Comparison of ENCODE assay signal across 8 cellular contexts in genomic region chr19:14495678-14496028, GRCh38. TPM values are rescaled to one million over a fixed set of nuclear protein-coding genes. Genes with fewer than 3 reads are reported as not detected.
DNase-seq lines count a peak whose midpoint lies in the region; ATAC-seq, FAIRE-seq and TF ChIP-seq lines count a peak whose summit lies in the region.

No MANE protein-coding gene starts in this region.

- H2AFZ ChIP-seq in astrocyte (ENCODE audit: low read depth, low read length) (no peak overlapping the region), HepG2 (ENCODE audit: low read length) (no peak overlapping the region)

- BruUV-seq in HepG2 (replicated peaks; lab: Mats Ljungman, UMichigan): no TSS peak

- TF ChIP-seq CTCF in astrocyte (IDR thresholded peaks at IDR 0.05; ENCODE audit: insufficient read depth, low read depth, low read length) (no peak), HepG2 (CRISPR knock-in tag; IDR thresholded peaks at IDR 0.05) (no peak), upper lobe of left lung (IDR thresholded peaks at IDR 0.05) (no peak)

- peaks cover 33% of the 10 kb centered on the region for H3K4me1 Mint-ChIP-seq in activated naive CD4-positive, alpha-beta T cell treated with anti-CD3 and anti-CD28 coated beads, Interleukin-2, amount 10 ng/mL, durations not matched to agents 7 days and 5 days
- peaks cover 11% of the 10 kb centered on the region for H3K4me1 Mint-ChIP-seq in astrocyte (ENCODE audit: low read depth, unreplicated experiment)

- no CpG with 5 or more reads among the region's 28 CpGs for WGBS in HepG2 (ENCODE audit: low lambda C conversion rate)
- 0% methylated on average over 2 to 6 of the region's 28 CpGs for WGBS in upper lobe of left lung, 2 donors

- H3K36me3 ChIP-seq in astrocyte (ENCODE audit: insufficient read depth, low read length) (no peaks in the 10 kb centered on the region), HepG2 (replicated peaks in 1 of 2; ENCODE audit: control insufficient read depth in 1 of 2, insufficient read depth in 2 of 2, low read length in 2 of 2) (no peaks in the 10 kb centered on the region), upper lobe of left lung (peaks cover 0 to 14% (median 8%) of the 10 kb centered on the region in 4 donors)

- peaks cover 37% of the 10 kb centered on the region for H3K79me2 ChIP-seq in astrocyte (ENCODE audit: insufficient read depth, low read length)
- H3K79me2 ChIP-seq in HepG2 (ENCODE audit: insufficient read depth, low read length): peaks cover 13% of the 10 kb centered on the region

- H3K4me1 ChIP-seq in astrocyte (ENCODE audit: insufficient read depth, low read length) (peaks cover 16% of the 10 kb centered on the region), HepG2 (ENCODE audit: insufficient read depth, low read length) (peaks cover 37% of the 10 kb centered on the region), upper lobe of left lung (peaks cover 30 to 45% (median 33%) of the 10 kb centered on the region in 4 donors)

- CTCF ChIA-PET in activated naive CD4-positive, alpha-beta T cell treated with anti-CD3 and anti-CD28 coated beads, Interleukin-2, amount 10 ng/mL, durations not matched to agents 7 days and 5 days (lab: Charles Lee): interaction anchor here (0.6 to 4.6 kb wide), 8 partner anchors 8 to 61 kb away, joined by 3 to 19 read pairs (median 4); partner anchors contain the start of gene PTGER1
- CTCF ChIA-PET in HepG2 (lab: Yijun Ruan, JAX; ENCODE audit: low intra/inter-chr PET ratio, low total read pairs): no interaction called here

- H3K27ac ChIP-seq in astrocyte (ENCODE audit: low read depth, low read length) (peak overlapping the region; percentile 26), HepG2 (ENCODE audit: extremely low read length, insufficient read depth, low read length) (peak overlapping the region; percentile 40), upper lobe of left lung (peak overlapping the region; percentile 86 to 89 (median 88))

- in situ Hi-C loops in HepG2 (cut with HindIII; ENCODE audit: extremely low pct_ligation_motif_present, low pct_unique_long_range_greater_than_20kb): no loop called here

- peaks cover 26% of the 10 kb centered on the region for H3K27me3 Mint-ChIP-seq in activated naive CD4-positive, alpha-beta T cell treated with anti-CD3 and anti-CD28 coated beads, Interleukin-2, amount 10 ng/mL, durations not matched to agents 7 days and 5 days
- no peaks in the 10 kb centered on the region for H3K27me3 Mint-ChIP-seq in astrocyte (ENCODE audit: low read depth, unreplicated experiment)

- FAIRE-seq in astrocyte (lab: Jason Lieb, UNC) (no peak), HepG2 (lab: Jason Lieb, UNC) (no peak)

- H3K27me3 ChIP-seq in astrocyte (ENCODE audit: insufficient read depth, low read length): no peaks in the 10 kb centered on the region
- H3K27me3 ChIP-seq in HepG2 (ENCODE audit: control insufficient read depth in 1 of 2, insufficient read depth in 2 of 2, low read length in 2 of 2): no peaks in the 10 kb centered on the region
- H3K27me3 ChIP-seq in upper lobe of left lung: no peaks in the 10 kb centered on the region

- H3K27ac Mint-ChIP-seq in activated naive CD4-positive, alpha-beta T cell treated with anti-CD3 and anti-CD28 coated beads, Interleukin-2, amount 10 ng/mL, durations not matched to agents 7 days and 5 days: peak overlapping the region; percentile 84
- H3K27ac Mint-ChIP-seq in astrocyte (ENCODE audit: unreplicated experiment): no peak overlapping the region

- TF ChIP-seq RAD21 in HepG2 (CRISPR knock-in tag; IDR thresholded peaks at IDR 0.05): no peak

- POLR2A ChIA-PET in HepG2 (lab: Yijun Ruan, JAX): interaction anchor here (0.9 to 8.5 kb wide), 5 partner anchors 17 to 76 kb away, joined by 3 to 123 read pairs (median 6); partner anchors contain the start of gene DNAJB1

- ATAC-seq in HepG2 (no peak), upper lobe of left lung (ENCODE audit: low FRiP score in 2 of 2) (peak in 1 of 2 donors; percentile 0)

- TF ChIP-seq EP300 in HepG2 (IDR thresholded peaks at IDR 0.05; ENCODE audit: low read depth in 2 of 2, low read length in 2 of 2) (no peak), HepG2 (CRISPR knock-in tag; IDR thresholded peaks at IDR 0.05; ENCODE audit: borderline replicate concordance) (no peak), upper lobe of left lung (IDR thresholded peaks at IDR 0.05) (no peak)

- peak overlapping the region; percentile 85 for H3K9ac ChIP-seq in astrocyte (ENCODE audit: low read length)
- H3K9ac ChIP-seq in HepG2 (ENCODE audit: insufficient read depth, low read depth, low read length): peak overlapping the region; percentile 70

- intact Hi-C loops in HepG2 (cut with micrococcal nuclease; ENCODE audit: unreplicated experiment): no loop called here

- DNase-seq in activated naive CD4-positive, alpha-beta T cell treated with anti-CD3 and anti-CD28 coated beads, Interleukin-2, amount 10 ng/mL, durations not matched to agents 7 days and 5 days: no peak
- DNase-seq in activated naive CD4-positive, alpha-beta T cell treated with anti-CD3 and anti-CD28 coated beads, Interleukin-2, amount 50 U/mL, for 16 hours: no peak
- DNase-seq in astrocyte (ENCODE audit: low read depth): no peak
- DNase-seq in HepG2 (ENCODE audit: low spot score): no peak
- DNase-seq in upper lobe of left lung: no peak
- DNase-seq in epidermal melanocyte (ENCODE audit: insufficient read length, low spot score): no peak
- no peak for DNase-seq in T1000 (lab: John Stamatoyannopoulos, UW)
- no peak for DNase-seq in CD1c-positive myeloid dendritic cell (ENCODE audit: extremely low spot score)

- H3K9me3 ChIP-seq in astrocyte (ENCODE audit: insufficient read depth, low read depth, low read length): no peaks in the 10 kb centered on the region
- no peaks in the 10 kb centered on the region for H3K9me3 ChIP-seq in HepG2 (ENCODE audit: low read length)
- no peaks in the 10 kb centered on the region for H3K9me3 ChIP-seq in upper lobe of left lung

- H4K20me1 ChIP-seq in astrocyte (ENCODE audit: insufficient read depth, low read length): peaks cover 28% of the 10 kb centered on the region
- H4K20me1 ChIP-seq in HepG2 (ENCODE audit: insufficient read depth, low read length): no peaks in the 10 kb centered on the region

- H3K36me3 Mint-ChIP-seq in activated naive CD4-positive, alpha-beta T cell treated with anti-CD3 and anti-CD28 coated beads, Interleukin-2, amount 10 ng/mL, durations not matched to agents 7 days and 5 days: peaks cover 9% of the 10 kb centered on the region
- peaks cover 9% of the 10 kb centered on the region for H3K36me3 Mint-ChIP-seq in astrocyte (ENCODE audit: low read depth, unreplicated experiment)

- H3K4me2 ChIP-seq in astrocyte (ENCODE audit: low read length) (peak overlapping the region; percentile 99), HepG2 (ENCODE audit: low read depth, low read length) (peak overlapping the region; percentile 97)

- no peak for TF ChIP-seq POLR2A in HepG2 (IDR thresholded peaks at IDR 0.05; ENCODE audit: insufficient read depth in 1 of 2, low read depth in 2 of 2, low read length in 2 of 2)
- TF ChIP-seq POLR2A in upper lobe of left lung (IDR thresholded peaks at IDR 0.05): no peak

- H3K4me3 ChIP-seq in astrocyte (ENCODE audit: insufficient read depth, low read depth, low read length) (peak overlapping the region; percentile 85), HepG2 (replicated peaks in 1 of 3; ENCODE audit: insufficient read depth in 1 of 3, low read depth in 2 of 3, low read length in 3 of 3) (peak overlapping the region; percentile 84 to 88 (median 87)), upper lobe of left lung (peak overlapping the region; percentile 86 to 98 (median 94))

- H3K9me3 Mint-ChIP-seq in activated naive CD4-positive, alpha-beta T cell treated with anti-CD3 and anti-CD28 coated beads, Interleukin-2, amount 10 ng/mL, durations not matched to agents 7 days and 5 days: no peaks in the 10 kb centered on the region
- no peaks in the 10 kb centered on the region for H3K9me3 Mint-ChIP-seq in astrocyte (ENCODE audit: unreplicated experiment)

- peak overlapping the region; percentile 85 for H3K4me3 Mint-ChIP-seq in activated naive CD4-positive, alpha-beta T cell treated with anti-CD3 and anti-CD28 coated beads, Interleukin-2, amount 10 ng/mL, durations not matched to agents 7 days and 5 days
- peak overlapping the region; percentile 92 for H3K4me3 Mint-ChIP-seq in astrocyte (ENCODE audit: unreplicated experiment)

RNA-seq across cellular contexts. Expression of gene GIPC1, which starts 0.3 kb away (rescaled TPM):
- total RNA-seq in astrocyte (145 and 169 TPM in 2 replicates), HepG2 (2016; rRNA removed; fragmentation: Illumina TruSeq; extraction: Trizol) (44.3 and 48.1 TPM in 2 replicates), upper lobe of left lung (100 to 1,000 TPM; 103 to 283 (median 152) TPM)
- 24.7 and 30.5 TPM in 2 replicates for total RNA-seq in HepG2 (2016; cell fraction: cytosol; rRNA removed; fragmentation: Illumina TruSeq; extraction: Trizol; ENCODE audit: low read depth)
- 46.7 and 53.0 TPM in 2 replicates for total RNA-seq in HepG2 (2016; cell fraction: insoluble cytoplasmic fraction; rRNA removed; fragmentation: Illumina TruSeq; extraction: Trizol)
- total RNA-seq in HepG2 (2016; cell fraction: membrane; rRNA removed; fragmentation: Illumina TruSeq; extraction: Trizol): 34.5 and 47.8 TPM in 2 replicates
- total RNA-seq in HepG2 (2016; cell fraction: nucleus; rRNA removed; fragmentation: Illumina TruSeq; extraction: Trizol): 19.0 and 25.5 TPM in 2 replicates
- polyA plus RNA-seq in HepG2 (2011; rRNA removed): 27.1 and 32.8 TPM in 2 replicates
- polyA plus RNA-seq in HepG2 (2011; cell fraction: cytosol; rRNA removed): 26.8 and 37.9 TPM in 2 replicates
- polyA plus RNA-seq in HepG2 (2011; cell fraction: nucleus; rRNA removed): 27.4 and 33.0 TPM in 2 replicates
- 13.4 and 20.7 TPM in 2 replicates for polyA plus RNA-seq in HepG2 (2012)
- polyA plus RNA-seq in HepG2 (2016; cell fraction: cytosol; fragmentation: Illumina TruSeq; extraction: Trizol; ENCODE audit: low read depth): 24.6 and 33.2 TPM in 2 replicates
- polyA plus RNA-seq in HepG2 (2016; cell fraction: insoluble cytoplasmic fraction; fragmentation: Illumina TruSeq; extraction: Trizol; ENCODE audit: low read depth): 49.5 and 56.2 TPM in 2 replicates
- polyA plus RNA-seq in HepG2 (2016; cell fraction: membrane; fragmentation: Illumina TruSeq; extraction: Trizol; ENCODE audit: low read depth): 38.6 and 41.5 TPM in 2 replicates
- polyA plus RNA-seq in HepG2 (2016; cell fraction: nucleus; fragmentation: Illumina TruSeq; extraction: Trizol; ENCODE audit: insufficient read depth, low read depth): 48.3 and 51.4 TPM in 2 replicates
- polyA minus RNA-seq in HepG2 (2011; rRNA and poly(A)+ RNA removed; ENCODE audit: low replicate concordance): 30.0 and 63.8 TPM in 2 replicates
- 17.9 and 20.6 TPM in 2 replicates for polyA minus RNA-seq in HepG2 (2011; cell fraction: cytosol; rRNA and poly(A)+ RNA removed)
- polyA minus RNA-seq in HepG2 (2011; cell fraction: nucleus; rRNA and poly(A)+ RNA removed): 9.7 and 11.3 TPM in 2 replicates

RNA-seq across cellular contexts. Expression of gene PTGER1, which starts 20.5 kb away (rescaled TPM):
- 0.41 and 0.91 TPM in 2 replicates for total RNA-seq in astrocyte
- total RNA-seq in HepG2 (2016; rRNA removed; fragmentation: Illumina TruSeq; extraction: Trizol): not detected in 2 replicates
- 0.18 TPM in 1 of 2 replicates, not detected in the other for total RNA-seq in HepG2 (2016; cell fraction: cytosol; rRNA removed; fragmentation: Illumina TruSeq; extraction: Trizol; ENCODE audit: low read depth)
- total RNA-seq in HepG2 (2016; cell fraction: insoluble cytoplasmic fraction; rRNA removed; fragmentation: Illumina TruSeq; extraction: Trizol): not detected in 2 replicates
- 0.14 and 0.15 TPM in 2 replicates for total RNA-seq in HepG2 (2016; cell fraction: membrane; rRNA removed; fragmentation: Illumina TruSeq; extraction: Trizol)
- not detected in 2 replicates for total RNA-seq in HepG2 (2016; cell fraction: nucleus; rRNA removed; fragmentation: Illumina TruSeq; extraction: Trizol)
- 0.13 and 0.24 TPM in 2 replicates for polyA plus RNA-seq in HepG2 (2011; rRNA removed)
- polyA plus RNA-seq in HepG2 (2011; cell fraction: cytosol; rRNA removed): 0.14 and 0.27 TPM in 2 replicates
- polyA plus RNA-seq in HepG2 (2011; cell fraction: nucleus; rRNA removed): 0.14 and 0.21 TPM in 2 replicates
- polyA plus RNA-seq in HepG2 (2012): not detected in 2 replicates
- 0.09 TPM in 1 of 2 replicates, not detected in the other for polyA plus RNA-seq in HepG2 (2016; cell fraction: cytosol; fragmentation: Illumina TruSeq; extraction: Trizol; ENCODE audit: low read depth)
- not detected in 2 replicates for polyA plus RNA-seq in HepG2 (2016; cell fraction: insoluble cytoplasmic fraction; fragmentation: Illumina TruSeq; extraction: Trizol; ENCODE audit: low read depth)
- not detected in 2 replicates for polyA plus RNA-seq in HepG2 (2016; cell fraction: membrane; fragmentation: Illumina TruSeq; extraction: Trizol; ENCODE audit: low read depth)
- polyA plus RNA-seq in HepG2 (2016; cell fraction: nucleus; fragmentation: Illumina TruSeq; extraction: Trizol; ENCODE audit: insufficient read depth, low read depth): 0.44 TPM in 1 of 2 replicates, not detected in the other
- polyA minus RNA-seq in HepG2 (2011; rRNA and poly(A)+ RNA removed; ENCODE audit: low replicate concordance): 0.24 TPM in 1 of 2 replicates, not detected in the other
- polyA minus RNA-seq in HepG2 (2011; cell fraction: cytosol; rRNA and poly(A)+ RNA removed): not detected in 2 replicates
- not detected in 2 replicates for polyA minus RNA-seq in HepG2 (2011; cell fraction: nucleus; rRNA and poly(A)+ RNA removed)
- 1 to 10 TPM in 2 of 6 donors, under 1 TPM in 1, not detected in 3; 0.59 to 3.9 (median 1.7) TPM for total RNA-seq in upper lobe of left lung

RNA-seq across cellular contexts. Expression of gene DNAJB1, which starts 22.5 kb away (rescaled TPM):
- total RNA-seq in astrocyte (100 and 105 TPM in 2 replicates), HepG2 (2016; rRNA removed; fragmentation: Illumina TruSeq; extraction: Trizol) (87.5 and 101 TPM in 2 replicates), upper lobe of left lung (100 to 1,000 TPM in 3 of 6 donors, 10 to 100 TPM in 3; 33.5 to 137 (median 101) TPM)
- 43.8 and 48.3 TPM in 2 replicates for total RNA-seq in HepG2 (2016; cell fraction: cytosol; rRNA removed; fragmentation: Illumina TruSeq; extraction: Trizol; ENCODE audit: low read depth)
- 87.7 and 97.3 TPM in 2 replicates for total RNA-seq in HepG2 (2016; cell fraction: insoluble cytoplasmic fraction; rRNA removed; fragmentation: Illumina TruSeq; extraction: Trizol)
- 100 and 105 TPM in 2 replicates for total RNA-seq in HepG2 (2016; cell fraction: membrane; rRNA removed; fragmentation: Illumina TruSeq; extraction: Trizol)
- 40.6 and 45.4 TPM in 2 replicates for total RNA-seq in HepG2 (2016; cell fraction: nucleus; rRNA removed; fragmentation: Illumina TruSeq; extraction: Trizol)
- polyA plus RNA-seq in HepG2 (2011; rRNA removed): 97.3 and 108 TPM in 2 replicates
- 90.1 and 116 TPM in 2 replicates for polyA plus RNA-seq in HepG2 (2011; cell fraction: cytosol; rRNA removed)
- 41.8 and 55.7 TPM in 2 replicates for polyA plus RNA-seq in HepG2 (2011; cell fraction: nucleus; rRNA removed)
- polyA plus RNA-seq in HepG2 (2012): 45.3 and 99.6 TPM in 2 replicates
- polyA plus RNA-seq in HepG2 (2016; cell fraction: cytosol; fragmentation: Illumina TruSeq; extraction: Trizol; ENCODE audit: low read depth): 43.8 and 48.0 TPM in 2 replicates
- polyA plus RNA-seq in HepG2 (2016; cell fraction: insoluble cytoplasmic fraction; fragmentation: Illumina TruSeq; extraction: Trizol; ENCODE audit: low read depth): 139 and 144 TPM in 2 replicates
- polyA plus RNA-seq in HepG2 (2016; cell fraction: membrane; fragmentation: Illumina TruSeq; extraction: Trizol; ENCODE audit: low read depth): 72.7 and 75.0 TPM in 2 replicates
- polyA plus RNA-seq in HepG2 (2016; cell fraction: nucleus; fragmentation: Illumina TruSeq; extraction: Trizol; ENCODE audit: insufficient read depth, low read depth): 76.4 and 83.8 TPM in 2 replicates
- 94.0 and 151 TPM in 2 replicates for polyA minus RNA-seq in HepG2 (2011; rRNA and poly(A)+ RNA removed; ENCODE audit: low replicate concordance)
- 34.2 and 35.4 TPM in 2 replicates for polyA minus RNA-seq in HepG2 (2011; cell fraction: cytosol; rRNA and poly(A)+ RNA removed)
- 42.7 and 47.7 TPM in 2 replicates for polyA minus RNA-seq in HepG2 (2011; cell fraction: nucleus; rRNA and poly(A)+ RNA removed)

RNA-seq across cellular contexts. Expression of gene TECR, which starts 33.7 kb away (rescaled TPM):
- total RNA-seq in astrocyte: 106 and 110 TPM in 2 replicates
- 25.9 and 54.9 TPM in 2 replicates for total RNA-seq in HepG2 (2016; rRNA removed; fragmentation: Illumina TruSeq; extraction: Trizol)
- 25.1 and 26.1 TPM in 2 replicates for total RNA-seq in HepG2 (2016; cell fraction: cytosol; rRNA removed; fragmentation: Illumina TruSeq; extraction: Trizol; ENCODE audit: low read depth)
- 24.8 and 55.4 TPM in 2 replicates for total RNA-seq in HepG2 (2016; cell fraction: insoluble cytoplasmic fraction; rRNA removed; fragmentation: Illumina TruSeq; extraction: Trizol)
- 23.9 and 26.8 TPM in 2 replicates for total RNA-seq in HepG2 (2016; cell fraction: membrane; rRNA removed; fragmentation: Illumina TruSeq; extraction: Trizol)
- 68.9 and 76.1 TPM in 2 replicates for total RNA-seq in HepG2 (2016; cell fraction: nucleus; rRNA removed; fragmentation: Illumina TruSeq; extraction: Trizol)
- polyA plus RNA-seq in HepG2 (2011; rRNA removed): 121 and 137 TPM in 2 replicates
- polyA plus RNA-seq in HepG2 (2011; cell fraction: cytosol; rRNA removed): 131 and 134 TPM in 2 replicates
- polyA plus RNA-seq in HepG2 (2011; cell fraction: nucleus; rRNA removed): 178 and 205 TPM in 2 replicates
- 94.0 and 122 TPM in 2 replicates for polyA plus RNA-seq in HepG2 (2012)
- 70.2 and 77.8 TPM in 2 replicates for polyA plus RNA-seq in HepG2 (2016; cell fraction: cytosol; fragmentation: Illumina TruSeq; extraction: Trizol; ENCODE audit: low read depth)
- polyA plus RNA-seq in HepG2 (2016; cell fraction: insoluble cytoplasmic fraction; fragmentation: Illumina TruSeq; extraction: Trizol; ENCODE audit: low read depth): 52.7 and 78.7 TPM in 2 replicates
- 63.3 and 69.9 TPM in 2 replicates for polyA plus RNA-seq in HepG2 (2016; cell fraction: membrane; fragmentation: Illumina TruSeq; extraction: Trizol; ENCODE audit: low read depth)
- polyA plus RNA-seq in HepG2 (2016; cell fraction: nucleus; fragmentation: Illumina TruSeq; extraction: Trizol; ENCODE audit: insufficient read depth, low read depth): 231 and 244 TPM in 2 replicates
- polyA minus RNA-seq in HepG2 (2011; rRNA and poly(A)+ RNA removed; ENCODE audit: low replicate concordance): 243 and 582 TPM in 2 replicates
- polyA minus RNA-seq in HepG2 (2011; cell fraction: cytosol; rRNA and poly(A)+ RNA removed): 99.1 and 118 TPM in 2 replicates
- polyA minus RNA-seq in HepG2 (2011; cell fraction: nucleus; rRNA and poly(A)+ RNA removed): 62.2 and 64.2 TPM in 2 replicates
- total RNA-seq in upper lobe of left lung: 100 to 1,000 TPM in 2 of 6 donors, 10 to 100 TPM in 4; 54.0 to 124 (median 80.6) TPM

Comparison
In these comparisons a context has a peak if more than half of its experiments do, and no peak if none do; other contexts are left out.
1. H3K27ac ChIP-seq: peak in every context shown above with its lines; median percentile 88 in upper lobe of left lung; 40 in HepG2; 26 in astrocyte.